ENCODE assay signal across 16 cellular contexts in genomic region chr11:70951139-70951804, GRCh38.
DNase-seq lines count a peak whose midpoint lies in the region; FAIRE-seq and TF ChIP-seq lines count a peak whose summit lies in the region.
"Had no signal": no experiment of that assay in that cellular context is flagged by ENCODE, and none has a peak within 500 bp of the region (broad histone marks: within the 10 kb centered on the region; RNA-seq: fewer than 3 reads in every experiment).

No MANE protein-coding gene starts in this region.

- no peak overlapping the region for H3K9ac ChIP-seq in kidney (ENCODE audit: low read length in 2 of 2)
- H3K9ac ChIP-seq: SK-N-SH had no signal

- H3K4me3 ChIP-seq in A673 (ENCODE audit: low read depth, low read length, poor library complexity, severe bottlenecking) (no peak overlapping the region), GM12865 (ENCODE audit: low read depth, low read length) (no peak overlapping the region), OCI-LY7 (ENCODE audit: low read depth, low read length, poor library complexity, severe bottlenecking) (no peak overlapping the region), kidney (ENCODE audit: low read length in 2 of 2) (no peak overlapping the region), vagina (no peak overlapping the region)
- H3K4me3 ChIP-seq: A549 had no signal

- no peaks in the 10 kb centered on the region for H3K9me2 ChIP-seq in OCI-LY7 (ENCODE audit: insufficient read depth, low read length)
- H3K9me2 ChIP-seq: SK-N-SH had no signal

- BruUV-seq in A673 (replicated peaks; lab: Mats Ljungman, UMichigan) (no TSS peak), OCI-LY7 (replicated peaks; lab: Mats Ljungman, UMichigan) (no TSS peak)

- no peak for TF ChIP-seq POLR2A in vagina (IDR thresholded peaks at IDR 0.05)

- H3K36me3 ChIP-seq in A673 (ENCODE audit: insufficient read depth, low read length, poor library complexity, severe bottlenecking): no peaks in the 10 kb centered on the region
- H3K36me3 ChIP-seq in OCI-LY7 (ENCODE audit: insufficient read depth, low read length): no peaks in the 10 kb centered on the region
- H3K36me3 ChIP-seq in kidney (ENCODE audit: control insufficient read depth in 1 of 2, insufficient read depth in 2 of 2, low read length in 2 of 2): no peaks in the 10 kb centered on the region
- H3K36me3 ChIP-seq in vagina: no peaks in the 10 kb centered on the region

- peaks cover 22% of the 10 kb centered on the region for H3K9me3 Mint-ChIP-seq in nephron progenitor cell

- no peaks in the 10 kb centered on the region for H4K20me1 ChIP-seq in OCI-LY7 (ENCODE audit: insufficient read depth, low read length)

- H3K27me3 ChIP-seq in A673 (replicated peaks; ENCODE audit: insufficient read depth, low read depth, low read length, poor library complexity): no peaks in the 10 kb centered on the region
- no peaks in the 10 kb centered on the region for H3K27me3 ChIP-seq in vagina

- H3K27ac ChIP-seq in A673 (ENCODE audit: low read depth, low read length, poor library complexity, severe bottlenecking) (no peak overlapping the region), OCI-LY7 (ENCODE audit: low read depth, low read length, poor library complexity, severe bottlenecking) (no peak overlapping the region), kidney (ENCODE audit: low read depth in 2 of 2, low read length in 2 of 2) (no peak overlapping the region), vagina (no peak overlapping the region)
- H3K27ac ChIP-seq: A549 had no signal

- TF ChIP-seq CTCF in A673 (conservative IDR thresholded peaks at IDR 0.05; ENCODE audit: low read depth, low read length): no peak
- no peak for TF ChIP-seq CTCF in GM12865 (IDR thresholded peaks at IDR 0.05; ENCODE audit: insufficient read depth, low read depth, low read length, missing control alignments)
- no peak for TF ChIP-seq CTCF in OCI-LY7 (conservative IDR thresholded peaks at IDR 0.05; ENCODE audit: low read length)
- TF ChIP-seq CTCF in kidney (IDR thresholded peaks at IDR 0.05; ENCODE audit: borderline replicate concordance, extremely low read depth, insufficient read depth): no peak
- TF ChIP-seq CTCF in nephron progenitor cell (IDR thresholded peaks at IDR 0.05): no peak
- no peak for TF ChIP-seq CTCF in vagina (IDR thresholded peaks at IDR 0.05)

- CTCF ChIA-PET in A673 (lab: Charles Lee) (no interaction called here), OCI-LY7 (lab: Charles Lee; ENCODE audit: unreplicated experiment) (no interaction called here)

- no peaks in the 10 kb centered on the region for H3K4me1 ChIP-seq in A673 (ENCODE audit: insufficient read depth, low read length, poor library complexity, severe bottlenecking)
- no peaks in the 10 kb centered on the region for H3K4me1 ChIP-seq in OCI-LY7 (ENCODE audit: insufficient read depth, low read length, poor library complexity, severe bottlenecking)
- H3K4me1 ChIP-seq in kidney (ENCODE audit: control insufficient read depth in 1 of 2, insufficient read depth in 1 of 2, low read depth in 1 of 2, low read length in 2 of 2): peaks cover 11 to 17% of the 10 kb centered on the region in 2 donors
- H3K4me1 ChIP-seq in vagina: no peaks in the 10 kb centered on the region

- POLR2A ChIA-PET in A673 (lab: Charles Lee; ENCODE audit: low non-redundant PET): no interaction called here
- POLR2A ChIA-PET in OCI-LY7 (lab: Charles Lee): no interaction called here

- no peaks in the 10 kb centered on the region for H3K4me1 Mint-ChIP-seq in nephron progenitor cell
- H3K4me1 Mint-ChIP-seq: CD14-positive monocyte had no signal

- H3K9me3 ChIP-seq in A673 (ENCODE audit: low read depth, low read length, poor library complexity, severe bottlenecking) (peaks cover 4% of the 10 kb centered on the region), OCI-LY7 (ENCODE audit: low read length) (no peaks in the 10 kb centered on the region), kidney (ENCODE audit: control insufficient read depth in 1 of 2, low read length in 2 of 2) (no peaks in the 10 kb centered on the region), vagina (no peaks in the 10 kb centered on the region)
- H3K9me3 ChIP-seq: A549, SK-N-SH had no signal

- no peaks in the 10 kb centered on the region for H3K36me3 Mint-ChIP-seq in nephron progenitor cell (ENCODE audit: low read depth)
- H3K36me3 Mint-ChIP-seq: CD14-positive monocyte had no signal

- no peak overlapping the region for H3K4me3 Mint-ChIP-seq in nephron progenitor cell
- H3K4me3 Mint-ChIP-seq: CD14-positive monocyte, HFFc6 had no signal

- no peak overlapping the region for H3K27ac Mint-ChIP-seq in nephron progenitor cell
- H3K27ac Mint-ChIP-seq: HFFc6 had no signal

- H3K79me2 ChIP-seq in OCI-LY7 (ENCODE audit: insufficient read depth, low read depth, low read length): no peaks in the 10 kb centered on the region

- no peak overlapping the region for H2AFZ ChIP-seq in OCI-LY7 (ENCODE audit: low read length)

- DNase-seq in A673 (ENCODE audit: low spot score) (peak; percentile 4), GM12865 (ENCODE audit: low read depth) (peak; percentile 1), OCI-LY7 (ENCODE audit: low spot score) (peak; percentile 3), kidney (peak; percentile 2), nephron progenitor cell (no peak), vagina (ENCODE audit: extremely low spot score in 2 of 2) (no peak), NCI-H128 (lab: John Stamatoyannopoulos, UW; ENCODE audit: unreplicated experiment) (no peak)
- DNase-seq: HFFc6, IMR-90, NCI-H1048, NCI-H774, SK-N-SH, T-helper 1 cell had no signal

- peaks cover 25% of the 10 kb centered on the region for H3K27me3 Mint-ChIP-seq in nephron progenitor cell (ENCODE audit: low read depth, poor library complexity)

- FAIRE-seq in kidney (lab: Jason Lieb, UNC): no peak
- FAIRE-seq: A549, GM18507 had no signal

- H3K4me2 ChIP-seq in OCI-LY7 (ENCODE audit: low read length): no peak overlapping the region
- H3K4me2 ChIP-seq: A549, SK-N-SH had no signal

- intact Hi-C loops in A673 (cut with micrococcal nuclease; ENCODE audit: unreplicated experiment) (no loop called here), OCI-LY7 (cut with micrococcal nuclease; ENCODE audit: unreplicated experiment) (no loop called here), kidney (cut with DNase I) (no loop called here), vagina (cut with DNase I) (no loop called here)

Comparison
In these comparisons a context has a peak if more than half of its experiments do, and no peak if none do; other contexts are left out.
1. DNase-seq: peak in A673 (single experiment), GM12865 (single experiment), OCI-LY7 (single experiment) and kidney (single experiment); none in nephron progenitor cell (single experiment), vagina (0 of 2) and NCI-H128 (single experiment).